9 cellular contexts compared by ENCODE assay signal in genomic region chr7:131225619-131226101, GRCh38.
DNase-seq lines count a peak whose midpoint lies in the region; ATAC-seq and TF ChIP-seq lines count a peak whose summit lies in the region.
"Had no signal": no experiment of that assay in that cellular context is flagged by ENCODE, and none has a peak within 500 bp of the region (broad histone marks: within the 10 kb centered on the region; RNA-seq: fewer than 3 reads in every experiment).

No MANE protein-coding gene starts in this region.

- intact Hi-C loops in OCI-LY7 (cut with micrococcal nuclease; ENCODE audit: unreplicated experiment): no loop called here

- ATAC-seq in activated naive CD4-positive, alpha-beta T cell treated with anti-CD3 and anti-CD28 coated beads, Interleukin-2, amount 50 U/mL, for 72 hours: no peak
- no peak for ATAC-seq in GM18519 (IDR thresholded peaks at IDR 0.05; ENCODE audit: low FRiP score, unreplicated experiment)

- peaks cover 17% of the 10 kb centered on the region for H3K4me1 ChIP-seq in OCI-LY7 (ENCODE audit: insufficient read depth, low read length, poor library complexity, severe bottlenecking)

- no peak overlapping the region for H3K4me2 ChIP-seq in OCI-LY7 (ENCODE audit: low read length)

- POLR2A ChIA-PET in GM10248 (lab: Yijun Ruan, JAX) (interaction anchor here (0.7 kb wide), 1 partner anchor 116 kb away, joined by 3 read pairs; no protein-coding TSS in a partner anchor), OCI-LY7 (lab: Charles Lee) (interaction anchor here (0.5 to 1.2 kb wide), 4 partner anchors 11 to 162 kb away, joined by 3 to 5 read pairs (median 4); no protein-coding TSS in a partner anchor)

- H3K36me3 Mint-ChIP-seq in activated naive CD4-positive, alpha-beta T cell treated with anti-CD3 and anti-CD28 coated beads, Interleukin-2, amount 50 U/mL, for 72 hours: no peaks in the 10 kb centered on the region

- no TSS peak for BruUV-seq in OCI-LY7 (replicated peaks; lab: Mats Ljungman, UMichigan)

- H4K20me1 ChIP-seq in OCI-LY7 (ENCODE audit: insufficient read depth, low read length): no peaks in the 10 kb centered on the region

- H3K79me2 ChIP-seq in OCI-LY7 (ENCODE audit: insufficient read depth, low read depth, low read length): no peaks in the 10 kb centered on the region

- H3K4me3 ChIP-seq in OCI-LY7 (ENCODE audit: low read depth, low read length, poor library complexity, severe bottlenecking): no peak overlapping the region

- H3K36me3 ChIP-seq in OCI-LY7 (ENCODE audit: insufficient read depth, low read length): no peaks in the 10 kb centered on the region

- H3K9me3 ChIP-seq in OCI-LY7 (ENCODE audit: low read length): no peaks in the 10 kb centered on the region

- CTCF ChIA-PET in GM10248 (lab: Yijun Ruan, JAX) (no interaction called here), OCI-LY7 (lab: Charles Lee; ENCODE audit: unreplicated experiment) (no interaction called here)

- peak overlapping the region; percentile 36; the same call in 1 of the 2 replicates for H2AFZ ChIP-seq in OCI-LY7 (ENCODE audit: low read length)

- H3K27ac Mint-ChIP-seq in activated naive CD4-positive, alpha-beta T cell treated with anti-CD3 and anti-CD28 coated beads, Interleukin-2, amount 50 U/mL, for 72 hours: peak overlapping the region in 1 of 2 donors; percentile 15

- H3K9me3 Mint-ChIP-seq in activated naive CD4-positive, alpha-beta T cell treated with anti-CD3 and anti-CD28 coated beads, Interleukin-2, amount 50 U/mL, for 72 hours: peaks cover 0 to 4% of the 10 kb centered on the region in 2 donors

- no peak overlapping the region for H3K27ac ChIP-seq in OCI-LY7 (ENCODE audit: low read depth, low read length, poor library complexity, severe bottlenecking)

- DNase-seq in GM10248 (ENCODE audit: extremely low spot score) (peak; percentile 29), OCI-LY7 (ENCODE audit: low spot score) (no peak), glomerular visceral epithelial cell (ENCODE audit: extremely low spot score) (peak; percentile 80), renal cortical epithelial cell (ENCODE audit: low read depth) (peak; percentile 97), activated gamma-delta T cell (lab: John Stamatoyannopoulos, UW) (no peak), NCI-H187 (lab: John Stamatoyannopoulos, UW) (no peak)
- DNase-seq in activated naive CD4-positive, alpha-beta T cell treated with anti-CD3 and anti-CD28 coated beads, Interleukin-2, amount 50 U/mL, for 72 hours (ENCODE audit: low spot score in 2 of 2): no peak
- DNase-seq: stimulated activated naive CD4-positive, alpha-beta T cell treated with Interleukin-2 at 50 U/mL for 16 hours had no signal

- H3K9me2 ChIP-seq in OCI-LY7 (ENCODE audit: insufficient read depth, low read length): no peaks in the 10 kb centered on the region

- TF ChIP-seq CTCF in GM10248 (IDR thresholded peaks at IDR 0.05; ENCODE audit: control extremely low read depth, extremely low read depth, low read depth, missing control alignments): no peak
- no peak for TF ChIP-seq CTCF in OCI-LY7 (conservative IDR thresholded peaks at IDR 0.05; ENCODE audit: low read length)

Comparison
In these comparisons a context has a peak if more than half of its experiments do, and no peak if none do; other contexts are left out.
1. DNase-seq: peak in GM10248 (single experiment), glomerular visceral epithelial cell (single experiment) and renal cortical epithelial cell (single experiment); none in OCI-LY7 (single experiment), activated naive CD4-positive, alpha-beta T cell treated with anti-CD3 and anti-CD28 coated beads, Interleukin-2, amount 50 U/mL, for 72 hours (0 of 2), activated gamma-delta T cell (single experiment) and NCI-H187 (0 of 2).